ENCODE assay signal across 1 cellular context in genomic region chr20:53839423-53840176, GRCh38.
TF ChIP-seq lines count a peak whose summit lies in the region.

No MANE protein-coding gene starts in this region.

TF ChIP-seq in GM12878, 131 proteins besides CTCF, POLR2A, EP300 and RAD21 (continued from another document):
- TF ChIP-seq RELB (IDR thresholded peaks at IDR 0.05; ENCODE audit: low read depth) (peak; percentile 41; the same call in 1 of the 2 replicates), RELA (IDR thresholded peaks at IDR 0.05; ENCODE audit: borderline replicate concordance, partially characterized antibody) (no peak), ELK1 (IDR thresholded peaks at IDR 0.05; ENCODE audit: low read depth, low read length) (no peak), ZSCAN29 (IDR thresholded peaks at IDR 0.05) (peak; percentile 11; the same call in 1 of the 2 replicates), TARDBP (IDR thresholded peaks at IDR 0.05; ENCODE audit: borderline replicate concordance) (no peak), WRNIP1 (IDR thresholded peaks at IDR 0.05; ENCODE audit: borderline replicate concordance, low read depth, low read length) (no peak), CBX5 (IDR thresholded peaks at IDR 0.05; ENCODE audit: low read depth) (no peak), ZBTB33 (IDR thresholded peaks at IDR 0.05) (no peak), ZNF217 (IDR thresholded peaks at IDR 0.05) (no peak), ZNF592 (IDR thresholded peaks at IDR 0.05) (no peak), ZNF207 (IDR thresholded peaks at IDR 0.05; ENCODE audit: borderline replicate concordance) (no peak), CHD2 (IDR thresholded peaks at IDR 0.05; ENCODE audit: borderline replicate concordance, low read depth, low read length) (0 out of 2 replicates have a peak, but pooled peaks have one; percentile 20), TCF3 (IDR thresholded peaks at IDR 0.05; ENCODE audit: borderline replicate concordance, insufficient read depth, low read depth, low read length) (peak; percentile 97), MYC (IDR thresholded peaks at IDR 0.05; ENCODE audit: insufficient read depth, insufficient read length, insufficient replicate concordance, low read length, severe bottlenecking) (no peak), CBX3 (IDR thresholded peaks at IDR 0.05; ENCODE audit: borderline replicate concordance, low read depth) (no peak), NKRF (conservative IDR thresholded peaks at IDR 0.05) (no peak; the same call in 1 of the 2 replicates), ZNF274 (IDR thresholded peaks at IDR 0.05; ENCODE audit: insufficient read depth, insufficient read length) (no peak), IKZF1 (conservative IDR thresholded peaks at IDR 0.05) (peak; percentile 88), POLR2AphosphoS5 (IDR thresholded peaks at IDR 0.05; ENCODE audit: low read length) (no peak; the same call in 1 of the 2 replicates), SREBF1 (IDR thresholded peaks at IDR 0.05; ENCODE audit: low read length) (no peak), REST (IDR thresholded peaks at IDR 0.05; ENCODE audit: low read depth, low read length) (no peak), IRF4 (IDR thresholded peaks at IDR 0.05; ENCODE audit: low read depth, low read length) (0 out of 2 replicates have a peak, but pooled peaks have one; percentile 37), ATF3 (IDR thresholded peaks at IDR 0.05; ENCODE audit: borderline replicate concordance, extremely low read depth, low read depth, low read length) (no peak), SMC3 (IDR thresholded peaks at IDR 0.05; ENCODE audit: borderline replicate concordance, low read length) (peak; percentile 31; the same call in 1 of the 2 replicates), JUND (IDR thresholded peaks at IDR 0.05; ENCODE audit: low read depth, low read length) (no peak), MTA3 (IDR thresholded peaks at IDR 0.05; ENCODE audit: borderline replicate concordance, low read length) (no peak), NR2F1 (conservative IDR thresholded peaks at IDR 0.05) (peak; percentile 89), NFYA (IDR thresholded peaks at IDR 0.05; ENCODE audit: borderline replicate concordance, low read depth, low read length) (no peak), ATF7 (IDR thresholded peaks at IDR 0.05; ENCODE audit: low read depth) (peak; percentile 53; the same call in 1 of the 2 replicates), ATF2 (IDR thresholded peaks at IDR 0.05; ENCODE audit: low read length) (no peak), NR2C2 (IDR thresholded peaks at IDR 0.05; ENCODE audit: borderline replicate concordance, control insufficient read depth, insufficient read length, low read depth) (no peak), JUNB (IDR thresholded peaks at IDR 0.05) (no peak), HSF1 (IDR thresholded peaks at IDR 0.05; ENCODE audit: low read depth, low read length) (no peak), YY1 (IDR thresholded peaks at IDR 0.05; ENCODE audit: low read depth, low read length) (no peak), NBN (IDR thresholded peaks at IDR 0.05) (no peak), ASH2L (IDR thresholded peaks at IDR 0.05; ENCODE audit: borderline replicate concordance, low read depth) (no peak), RCOR1 (conservative IDR thresholded peaks at IDR 0.05; ENCODE audit: low read depth, low read length) (no peak), YBX1 (IDR thresholded peaks at IDR 0.05) (no peak), SUZ12 (IDR thresholded peaks at IDR 0.05; ENCODE audit: unreplicated experiment) (no peak), IRF3 (IDR thresholded peaks at IDR 0.05) (no peak)
